ENCODE assay signal across 8 cellular contexts in the genomic region with DNA sequence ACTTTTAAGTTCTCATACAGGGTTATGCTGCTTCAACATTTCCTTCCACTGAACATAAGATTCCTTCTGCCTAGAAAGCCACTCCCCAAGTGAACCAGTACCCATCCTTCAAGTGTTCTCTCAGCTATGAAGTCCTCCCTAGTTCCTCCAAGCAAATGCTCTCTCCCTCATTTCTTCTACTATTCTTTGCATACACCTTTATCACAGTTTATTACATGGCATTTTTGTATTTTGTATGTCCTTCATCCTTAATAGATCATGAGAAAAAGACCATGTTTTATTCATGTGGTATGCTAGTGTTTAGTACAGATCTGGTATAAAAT. TPM values are rescaled to one million over a fixed set of nuclear protein-coding genes. Genes with fewer than 3 reads are reported as not detected.
DNase-seq lines count a peak whose midpoint lies in the region; ATAC-seq, FAIRE-seq and TF ChIP-seq lines count a peak whose summit lies in the region.

No MANE protein-coding gene starts in this region.

- ATAC-seq in stimulated activated naive B cell treated with anti-CD40 and anti-IgM and Interleukin-4, amounts not matched to agents 10 μg/mL and 1 μg/mL and 100 μg/mL, for 72 hours (replicated peaks) = no peak
- ATAC-seq in left lung = no peak

- H3K36me3 ChIP-seq in brain microvascular endothelial cell (replicated peaks) (no peaks in the 10 kb centered on the region), left lung (no peaks in the 10 kb centered on the region)

- H3K9me3 Mint-ChIP-seq in activated CD4-positive, alpha-beta T cell treated with anti-CD3 and anti-CD28 coated beads, Interleukin-2, amount 10 ng/mL, durations not matched to agents 7 days and 5 days = no peaks in the 10 kb centered on the region
- no peaks in the 10 kb centered on the region for H3K9me3 Mint-ChIP-seq in stimulated activated naive B cell treated with anti-CD40 and anti-IgM and Interleukin-4, amounts not matched to agents 10 μg/mL and 1 μg/mL and 100 μg/mL, for 72 hours

- DNase-seq in activated CD4-positive, alpha-beta T cell treated with anti-CD3 and anti-CD28 coated beads, Interleukin-2, amount 10 ng/mL, durations not matched to agents 7 days and 5 days = no peak
- DNase-seq in activated CD4-positive, alpha-beta T cell treated with anti-CD3 and anti-CD28 coated beads for 4 hours = no peak
- DNase-seq in RCC 7860 (ENCODE audit: low spot score) (peak; percentile 35), foreskin fibroblast (peak in 1 of 2 donors; percentile 30), brain microvascular endothelial cell (no peak), AG08395 (ENCODE audit: low spot score) (no peak), left lung (no peak)
- DNase-seq in stimulated activated naive B cell treated with anti-CD40 and anti-IgM and Interleukin-4, amounts not matched to agents 10 μg/mL and 1 μg/mL and 100 μg/mL, for 72 hours = no peak

- H3K27ac ChIP-seq in brain microvascular endothelial cell = no peak overlapping the region
- H3K27ac ChIP-seq in left lung = peak overlapping the region in 1 of 2 donors; percentile 96

- H3K9me3 ChIP-seq in left lung = no peaks in the 10 kb centered on the region

- H3K27me3 ChIP-seq in brain microvascular endothelial cell (replicated peaks) (no peaks in the 10 kb centered on the region), left lung (no peaks in the 10 kb centered on the region)

- peak overlapping the region; percentile 59 for H3K4me3 Mint-ChIP-seq in activated CD4-positive, alpha-beta T cell treated with anti-CD3 and anti-CD28 coated beads, Interleukin-2, amount 10 ng/mL, durations not matched to agents 7 days and 5 days
- H3K4me3 Mint-ChIP-seq in stimulated activated naive B cell treated with anti-CD40 and anti-IgM and Interleukin-4, amounts not matched to agents 10 μg/mL and 1 μg/mL and 100 μg/mL, for 72 hours = peak overlapping the region; percentile 77

- H3K27ac Mint-ChIP-seq in activated CD4-positive, alpha-beta T cell treated with anti-CD3 and anti-CD28 coated beads, Interleukin-2, amount 10 ng/mL, durations not matched to agents 7 days and 5 days = no peak overlapping the region
- H3K27ac Mint-ChIP-seq in stimulated activated naive B cell treated with anti-CD40 and anti-IgM and Interleukin-4, amounts not matched to agents 10 μg/mL and 1 μg/mL and 100 μg/mL, for 72 hours = no peak overlapping the region

- H3K36me3 Mint-ChIP-seq in activated CD4-positive, alpha-beta T cell treated with anti-CD3 and anti-CD28 coated beads, Interleukin-2, amount 10 ng/mL, durations not matched to agents 7 days and 5 days (ENCODE audit: low read depth) = peaks cover 21% of the 10 kb centered on the region
- H3K36me3 Mint-ChIP-seq in stimulated activated naive B cell treated with anti-CD40 and anti-IgM and Interleukin-4, amounts not matched to agents 10 μg/mL and 1 μg/mL and 100 μg/mL, for 72 hours = peaks cover 24 to 35% of the 10 kb centered on the region in 2 donors

- POLR2A ChIA-PET in activated CD4-positive, alpha-beta T cell treated with anti-CD3 and anti-CD28 coated beads, Interleukin-2, amount 10 ng/mL, durations not matched to agents 7 days and 5 days (lab: Charles Lee) = no interaction called here

- peaks cover 2% of the 10 kb centered on the region for H3K27me3 Mint-ChIP-seq in activated CD4-positive, alpha-beta T cell treated with anti-CD3 and anti-CD28 coated beads, Interleukin-2, amount 10 ng/mL, durations not matched to agents 7 days and 5 days
- no peaks in the 10 kb centered on the region for H3K27me3 Mint-ChIP-seq in stimulated activated naive B cell treated with anti-CD40 and anti-IgM and Interleukin-4, amounts not matched to agents 10 μg/mL and 1 μg/mL and 100 μg/mL, for 72 hours

- FAIRE-seq in RCC 7860 (lab: Jason Lieb, UNC) = peak; percentile 76

- H3K4me1 ChIP-seq in left lung = peaks cover 0 to 30% of the 10 kb centered on the region in 2 donors

- TF ChIP-seq CTCF in foreskin fibroblast (IDR thresholded peaks at IDR 0.05; ENCODE audit: low read depth, low read length) (no peak), brain microvascular endothelial cell (IDR thresholded peaks at IDR 0.05; ENCODE audit: low read depth, low read length, missing control alignments) (no peak), left lung (IDR thresholded peaks at IDR 0.05) (no peak)

- H3K4me3 ChIP-seq in foreskin fibroblast (ENCODE audit: low read depth in 1 of 2, low read length in 2 of 2) (peak overlapping the region; percentile 63 to 86), brain microvascular endothelial cell (ENCODE audit: low read depth, low read length) (no peak overlapping the region), left lung (peak overlapping the region in 1 of 2 donors; percentile 78)

- peaks cover 52% of the 10 kb centered on the region for H3K4me1 Mint-ChIP-seq in activated CD4-positive, alpha-beta T cell treated with anti-CD3 and anti-CD28 coated beads, Interleukin-2, amount 10 ng/mL, durations not matched to agents 7 days and 5 days
- H3K4me1 Mint-ChIP-seq in stimulated activated naive B cell treated with anti-CD40 and anti-IgM and Interleukin-4, amounts not matched to agents 10 μg/mL and 1 μg/mL and 100 μg/mL, for 72 hours = peaks cover 38 to 71% of the 10 kb centered on the region in 2 donors

- in situ Hi-C loops in brain microvascular endothelial cell (cut with HindIII; ENCODE audit: low pct_ligation_motif_present, low sequenced_read_pairs) = no loop called here

- intact Hi-C loops in left lung (cut with DNase I) = no loop called here

- CTCF ChIA-PET in activated CD4-positive, alpha-beta T cell treated with anti-CD3 and anti-CD28 coated beads, Interleukin-2, amount 10 ng/mL, durations not matched to agents 7 days and 5 days (lab: Charles Lee) = interaction anchor here (2.4 kb wide), 1 partner anchor 39 kb away, joined by 12 read pairs; no protein-coding TSS in a partner anchor

RNA-seq across cellular contexts. Expression of gene SYPL1, which starts 1.9 kb away (rescaled TPM):
- 10 to 100 TPM; 36.7 to 40.3 TPM for total RNA-seq in activated CD4-positive, alpha-beta T cell treated with anti-CD3 and anti-CD28 coated beads, Interleukin-2, amount 10 ng/mL, durations not matched to agents 7 days and 5 days
- 10 to 100 TPM; 81.9 to 93.1 TPM for total RNA-seq in left lung
